ENCODE assay signal across 28 cellular contexts in the genomic region with DNA sequence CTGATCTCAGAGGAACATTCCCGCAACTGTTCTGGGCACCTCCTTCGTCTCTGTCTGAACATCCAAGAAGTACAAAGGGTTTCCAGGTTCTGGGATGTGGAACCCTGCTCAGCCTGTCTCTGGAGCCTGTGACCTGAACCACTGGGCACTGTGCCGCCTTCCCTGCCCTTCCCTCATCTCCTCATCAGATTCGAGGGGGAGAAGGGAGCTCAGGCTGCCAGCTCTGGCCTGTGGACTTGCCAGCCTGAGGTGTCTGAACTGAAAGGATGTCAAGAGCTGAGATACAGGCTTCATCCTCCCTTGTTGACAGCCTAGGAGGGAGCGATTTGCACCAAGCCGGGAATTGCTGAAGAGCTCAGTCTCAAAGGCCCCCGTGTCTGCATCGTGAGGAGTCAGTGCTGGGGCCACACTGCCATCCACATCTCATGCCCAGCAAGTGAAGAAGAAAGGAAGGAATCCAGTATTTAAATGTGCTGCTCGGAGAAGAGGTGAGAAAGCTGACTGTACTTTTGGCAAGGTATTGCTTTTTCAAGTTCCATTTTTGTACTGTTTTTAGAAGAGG. TPM values are rescaled to one million over a fixed set of nuclear protein-coding genes. Genes with fewer than 3 reads are reported as not detected.
"Had no signal": no experiment of that assay in that cellular context is flagged by ENCODE, and none has a peak within 500 bp of the region (broad histone marks: within the 10 kb centered on the region; RNA-seq: fewer than 3 reads in every experiment).

No MANE protein-coding gene starts in this region.

- H3K27ac Mint-ChIP-seq: memory B cell; mesothelial cell of epicardium; natural killer cell; stimulated activated naive B cell treated with anti-CD40 and anti-IgM and Interleukin-4, amounts not matched to agents 10 μg/mL and 1 μg/mL and 100 μg/mL, for 72 hours; stimulated activated naive CD8-positive, alpha-beta T cell treated with anti-CD3 and anti-CD28 coated beads, Interleukin-15, amount 100 ng/mL, for 72 hours; type B pancreatic cell had no signal

- ATAC-seq: left lung; lower lobe of right lung; natural killer cell; sciatic nerve; stimulated activated naive B cell treated with anti-CD40 and anti-IgM and Interleukin-4, amounts not matched to agents 10 μg/mL and 1 μg/mL and 100 μg/mL, for 72 hours; stimulated activated naive CD8-positive, alpha-beta T cell treated with anti-CD3 and anti-CD28 coated beads, Interleukin-15, amount 100 ng/mL, for 72 hours had no signal

- H3K27ac ChIP-seq: colonic mucosa, heart right ventricle, left lung, lower lobe of right lung, ovary, prostate gland, thyroid gland had no signal

- H3K4me1 Mint-ChIP-seq: mesothelial cell of epicardium; neural crest cell; stimulated activated naive CD8-positive, alpha-beta T cell treated with anti-CD3 and anti-CD28 coated beads, Interleukin-15, amount 100 ng/mL, for 72 hours had no signal

- H3K9me3 Mint-ChIP-seq: memory B cell; mesothelial cell of epicardium; natural killer cell; neural crest cell; stimulated activated naive B cell treated with anti-CD40 and anti-IgM and Interleukin-4, amounts not matched to agents 10 μg/mL and 1 μg/mL and 100 μg/mL, for 72 hours; stimulated activated naive CD8-positive, alpha-beta T cell treated with anti-CD3 and anti-CD28 coated beads, Interleukin-15, amount 100 ng/mL, for 72 hours had no signal

- H3K4me3 Mint-ChIP-seq: memory B cell; mesothelial cell of epicardium; natural killer cell; neural crest cell; stimulated activated naive B cell treated with anti-CD40 and anti-IgM and Interleukin-4, amounts not matched to agents 10 μg/mL and 1 μg/mL and 100 μg/mL, for 72 hours; stimulated activated naive CD8-positive, alpha-beta T cell treated with anti-CD3 and anti-CD28 coated beads, Interleukin-15, amount 100 ng/mL, for 72 hours; type B pancreatic cell had no signal

- H3K36me3 Mint-ChIP-seq: memory B cell; mesothelial cell of epicardium; natural killer cell; stimulated activated naive B cell treated with anti-CD40 and anti-IgM and Interleukin-4, amounts not matched to agents 10 μg/mL and 1 μg/mL and 100 μg/mL, for 72 hours; type B pancreatic cell had no signal

- DNase-seq: cerebellar nuclear complex; colonic mucosa; effector CD8-positive, alpha-beta T cell; heart right ventricle; islet precursor cell; left lung; lower lobe of right lung; natural killer cell; ovary; stimulated activated CD4-positive, alpha-beta T cell treated with anti-CD3 and anti-CD28 coated beads, Interleukin-2, amount 100 ng/mL, for 24 hours; stimulated activated CD4-positive, alpha-beta T cell treated with anti-CD3 and anti-CD28 coated beads, Interleukin-4, amount 100 ng/mL, for 4 hours; stimulated activated naive B cell treated with anti-CD40 and anti-IgM and Interleukin-4, amounts not matched to agents 10 μg/mL and 1 μg/mL and 100 μg/mL, for 72 hours; stimulated activated naive CD8-positive, alpha-beta T cell treated with anti-CD3 and anti-CD28 coated beads, Interleukin-15, amount 100 ng/mL, for 72 hours; thyroid gland had no signal

RNA-seq across cellular contexts. Expression of gene NEU2, which starts 12.6 kb away (rescaled TPM):
- total RNA-seq: colonic mucosa, dermis microvascular lymphatic vessel endothelial cell, frontal cortex, glomerular endothelial cell, heart right ventricle, left lung, lower lobe of right lung, mesothelial cell of epicardium, mucosa of gallbladder, myocyte, natural killer cell, neural crest cell, ovary, prostate gland, renal cortical epithelial cell, sciatic nerve, skeletal muscle tissue, subcutaneous adipose tissue, thyroid gland had no signal

RNA-seq across cellular contexts. Expression of gene NGEF, which starts 32.0 kb away (rescaled TPM):
- total RNA-seq: natural killer cell had no signal
